In genomic region chr7:141361479-141361878, GRCh38 we compare ENCODE assay signal across 23 cellular contexts.
DNase-seq lines count a peak whose midpoint lies in the region; ATAC-seq and TF ChIP-seq lines count a peak whose summit lies in the region.
"Had no signal": no experiment of that assay in that cellular context is flagged by ENCODE, and none has a peak within 500 bp of the region (broad histone marks: within the 10 kb centered on the region; RNA-seq: fewer than 3 reads in every experiment).

No MANE protein-coding gene starts in this region.

- no peak for DNase-seq in SJSA1 (ENCODE audit: low read depth in 1 of 2, low spot score in 2 of 2)
- DNase-seq in heart left ventricle, result no peak
- no peak for DNase-seq in type B pancreatic cell (ENCODE audit: extremely low spot score, unreplicated experiment)
- DNase-seq in activated T-cell treated with anti-CD3 and anti-CD28 coated beads, Interleukin-2, amount 50 U/mL, for 48 hours, result no peak
- no peak for DNase-seq in stimulated activated CD4-positive, alpha-beta T cell treated with anti-CD3 and anti-CD28 coated beads, Interleukin-4, amount 100 ng/mL, for 24 hours
- no peak for DNase-seq in activated T-cell treated with anti-CD3 and anti-CD28 coated beads, Interleukin-2, amount 50 U/mL, for 24 hours
- DNase-seq: AML-193; CD4-positive, alpha-beta T cell; EL; GDM1; MM.1S; NCI-H2029; NCI-H446; NCI-H524 treated with DMSO at 0.1 percent for 48 hours; NCI-H774 had no signal

- no peak for TF ChIP-seq POLR2A in heart left ventricle (IDR thresholded peaks at IDR 0.05)

- H3K27me3 Mint-ChIP-seq in type B pancreatic cell, result no peaks in the 10 kb centered on the region
- peaks cover 6% of the 10 kb centered on the region for H3K27me3 Mint-ChIP-seq in activated T-cell treated with anti-CD3 and anti-CD28 coated beads, Interleukin-2, amount 50 U/mL, for 24 hours

- no peaks in the 10 kb centered on the region for H3K36me3 Mint-ChIP-seq in type B pancreatic cell
- no peaks in the 10 kb centered on the region for H3K36me3 Mint-ChIP-seq in activated T-cell treated with anti-CD3 and anti-CD28 coated beads, Interleukin-2, amount 50 U/mL, for 24 hours (ENCODE audit: low read depth)
- H3K36me3 Mint-ChIP-seq: IgD-negative memory B cell had no signal

- H3K27ac ChIP-seq in SJSA1 (peak overlapping the region; percentile 96; the same call in 1 of the 2 replicates), heart left ventricle (peak overlapping the region in 7 of 12 donors; percentile 32 to 87 (median 62)), mesodermal cell (ENCODE audit: low read depth, low read length, severe bottlenecking) (peak overlapping the region; percentile 98)
- H3K27ac ChIP-seq: BLaER1 treated with 17β-estradiol and CSF1 and Interleukin-3, amounts not matched to agents 10 nM and 100 nM; HL-60; KMS-11 had no signal

- no peaks in the 10 kb centered on the region for H3K27me3 ChIP-seq in SJSA1 (replicated peaks)
- no peaks in the 10 kb centered on the region for H3K27me3 ChIP-seq in heart left ventricle
- H3K27me3 ChIP-seq: BLaER1 treated with 17β-estradiol and CSF1 and Interleukin-3, amounts not matched to agents 10 nM and 100 nM had no signal

- H3K9me3 ChIP-seq in SJSA1 (replicated peaks) (no peaks in the 10 kb centered on the region), heart left ventricle (no peaks in the 10 kb centered on the region), mesodermal cell (ENCODE audit: control insufficient read depth, low read length) (peaks cover 13% of the 10 kb centered on the region)
- H3K9me3 ChIP-seq: A549 had no signal

- H3K4me3 ChIP-seq in SJSA1, result no peak overlapping the region
- no peak overlapping the region for H3K4me3 ChIP-seq in heart left ventricle
- H3K4me3 ChIP-seq in mesodermal cell (ENCODE audit: extremely low read depth, insufficient read depth, low read length, poor library complexity, severe bottlenecking), result no peak overlapping the region
- H3K4me3 ChIP-seq: A549; BLaER1 treated with 17β-estradiol and CSF1 and Interleukin-3, amounts not matched to agents 10 nM and 100 nM; GM12878 had no signal

- peak; percentile 37 to 48 (median 44) for ATAC-seq in heart left ventricle
- ATAC-seq: GM12878, HCT116 had no signal

- WGBS in heart left ventricle, 4 donors, result 35 to 48% (median 44%) methylated on average over 2 of the region's 2 CpGs
- WGBS in mesodermal cell (ENCODE audit: insufficient coverage in 2 of 2), 2 experiments, result 100% methylated on average over 1 of the region's 2 CpGs

- H3K36me3 ChIP-seq in SJSA1, result no peaks in the 10 kb centered on the region
- H3K36me3 ChIP-seq in heart left ventricle, result no peaks in the 10 kb centered on the region
- H3K36me3 ChIP-seq in mesodermal cell (ENCODE audit: control insufficient read depth, insufficient read depth, low read length), result no peaks in the 10 kb centered on the region
- H3K36me3 ChIP-seq: BLaER1 treated with 17β-estradiol and CSF1 and Interleukin-3, amounts not matched to agents 10 nM and 100 nM had no signal

- intact Hi-C loops in heart left ventricle (cut with DNase I), result loop anchor here in 4 of 10 donors (5.0 to 10.0 kb wide), 4 partner anchors 59 to 173 kb away; no protein-coding TSS in a partner anchor

- peak overlapping the region; percentile 65 for H3K27ac Mint-ChIP-seq in type B pancreatic cell
- H3K27ac Mint-ChIP-seq in activated T-cell treated with anti-CD3 and anti-CD28 coated beads, Interleukin-2, amount 50 U/mL, for 24 hours, result no peak overlapping the region
- H3K27ac Mint-ChIP-seq: CD4-positive, alpha-beta T cell; IgD-negative memory B cell had no signal

- H3K4me1 ChIP-seq in SJSA1 (replicated peaks), result peaks cover 34% of the 10 kb centered on the region
- H3K4me1 ChIP-seq in heart left ventricle, result peaks cover 0 to 60% (median 21%) of the 10 kb centered on the region in 12 donors
- H3K4me1 ChIP-seq in mesodermal cell (ENCODE audit: control insufficient read depth, insufficient read depth, low read length, poor library complexity, severe bottlenecking), result peaks cover 56% of the 10 kb centered on the region

- peaks cover 35% of the 10 kb centered on the region for H3K4me1 Mint-ChIP-seq in type B pancreatic cell (ENCODE audit: unreplicated experiment)
- H3K4me1 Mint-ChIP-seq in activated T-cell treated with anti-CD3 and anti-CD28 coated beads, Interleukin-2, amount 50 U/mL, for 24 hours (ENCODE audit: low read depth), result no peaks in the 10 kb centered on the region
- H3K4me1 Mint-ChIP-seq: IgD-negative memory B cell had no signal

- no peak for TF ChIP-seq CTCF in heart left ventricle (IDR thresholded peaks at IDR 0.05)
- no peak for TF ChIP-seq CTCF in type B pancreatic cell (conservative IDR thresholded peaks at IDR 0.05)

- no peak overlapping the region for H3K4me3 Mint-ChIP-seq in type B pancreatic cell
- no peak overlapping the region for H3K4me3 Mint-ChIP-seq in activated T-cell treated with anti-CD3 and anti-CD28 coated beads, Interleukin-2, amount 50 U/mL, for 24 hours
- H3K4me3 Mint-ChIP-seq: CD4-positive, alpha-beta T cell had no signal

- no peaks in the 10 kb centered on the region for H3K9me3 Mint-ChIP-seq in type B pancreatic cell
- H3K9me3 Mint-ChIP-seq in activated T-cell treated with anti-CD3 and anti-CD28 coated beads, Interleukin-2, amount 50 U/mL, for 24 hours, result no peaks in the 10 kb centered on the region
- H3K9me3 Mint-ChIP-seq: CD4-positive, alpha-beta T cell had no signal
